Comparison of ENCODE assay signal across 31 cellular contexts in genomic region chr20:41444821-41445220, GRCh38.
"Had no signal": no experiment of that assay in that cellular context is flagged by ENCODE, and none has a peak within 500 bp of the region (broad histone marks: within the 10 kb centered on the region; RNA-seq: fewer than 3 reads in every experiment).

No MANE protein-coding gene starts in this region.

- DNase-seq: activated B cell treated with CpG ODN at 0.5 μM for 24 hours; activated CD4-positive, alpha-beta T cell treated with anti-CD3 and anti-CD28 coated beads for 48 hours; activated CD4-positive, alpha-beta T cell treated with anti-CD3 and anti-CD28 coated beads, Interleukin-2, amount 50 U/mL, for 1 hour; activated CD4-positive, alpha-beta T cell treated with anti-CD3 and anti-CD28 coated beads, Interleukin-2, amount 50 U/mL, for 48 hours; activated CD8-positive, alpha-beta memory T cell treated with anti-CD3 and anti-CD28 coated beads for 24 hours; activated CD8-positive, alpha-beta T cell treated with anti-CD3 and anti-CD28 coated beads for 36 hours; activated gamma-delta T cell; activated naive CD4-positive, alpha-beta T cell; activated naive CD4-positive, alpha-beta T cell treated with anti-CD3 and anti-CD28 coated beads, Interleukin-2, amount 10 ng/mL, durations not matched to agents 7 days and 5 days; activated naive CD8-positive, alpha-beta T cell treated with anti-CD3 and anti-CD28 coated beads, Interleukin-2, amount 50 U/mL, for 24 hours; activated T-cell treated with anti-CD3 and anti-CD28 coated beads, Interleukin-2, amount 50 U/mL, for 48 hours; adrenal gland; amygdala; aorta; body of pancreas; caudate nucleus; cortex of kidney; dermis blood vessel endothelial cell; effector CD4-positive, alpha-beta T cell; effector memory CD8-positive, alpha-beta T cell; erythroblast; foreskin keratinocyte; heart right ventricle; T-cell; T-helper 9 cell; WERI-Rb-1 had no signal

- H3K27me3 Mint-ChIP-seq: activated B cell treated with CpG ODN at 0.5 μM for 24 hours; activated CD8-positive, alpha-beta T cell treated with anti-CD3 and anti-CD28 coated beads for 36 hours; activated naive CD4-positive, alpha-beta T cell treated with anti-CD3 and anti-CD28 coated beads, Interleukin-2, amount 10 ng/mL, durations not matched to agents 7 days and 5 days; activated naive CD8-positive, alpha-beta T cell treated with anti-CD3 and anti-CD28 coated beads, Interleukin-2, amount 50 U/mL, for 24 hours; effector memory CD8-positive, alpha-beta T cell; T-cell had no signal

- ATAC-seq: activated CD4-positive, CD25-positive, alpha-beta regulatory T cell treated with anti-CD3 and anti-CD28 coated beads, Interleukin-2, amount 50 U/mL, for 24 hours; activated naive CD8-positive, alpha-beta T cell treated with anti-CD3 and anti-CD28 coated beads, Interleukin-2, amount 50 U/mL, for 24 hours; body of pancreas; effector memory CD8-positive, alpha-beta T cell; foreskin keratinocyte; gastroesophageal sphincter; heart right ventricle; T-cell had no signal

- H3K4me3 Mint-ChIP-seq: activated B cell treated with CpG ODN at 0.5 μM for 24 hours; activated CD8-positive, alpha-beta T cell treated with anti-CD3 and anti-CD28 coated beads for 36 hours; activated naive CD4-positive, alpha-beta T cell treated with anti-CD3 and anti-CD28 coated beads, Interleukin-2, amount 10 ng/mL, durations not matched to agents 7 days and 5 days; activated naive CD8-positive, alpha-beta T cell treated with anti-CD3 and anti-CD28 coated beads, Interleukin-2, amount 50 U/mL, for 24 hours; effector memory CD8-positive, alpha-beta T cell; T-cell; T-helper 1 cell treated with Interleukin-12 subunit alpha and Interleukin-12 subunit beta and Interleukin-4 antibody, amounts not matched to agents 30 μg/mL and 1 μg/mL, for 36 hours had no signal

- H3K9me3 ChIP-seq: adrenal gland, body of pancreas, esophagus muscularis mucosa, gastroesophageal sphincter, heart right ventricle had no signal

- H3K9me3 Mint-ChIP-seq: activated B cell treated with CpG ODN at 0.5 μM for 24 hours; activated CD8-positive, alpha-beta T cell treated with anti-CD3 and anti-CD28 coated beads for 36 hours; activated naive CD4-positive, alpha-beta T cell treated with anti-CD3 and anti-CD28 coated beads, Interleukin-2, amount 10 ng/mL, durations not matched to agents 7 days and 5 days; activated naive CD4-positive, alpha-beta T cell treated with anti-CD3 and anti-CD28 coated beads, Interleukin-2, amount 50 U/mL, for 72 hours; activated naive CD8-positive, alpha-beta T cell treated with anti-CD3 and anti-CD28 coated beads, Interleukin-2, amount 50 U/mL, for 24 hours; effector memory CD8-positive, alpha-beta T cell; T-cell; T-helper 1 cell treated with Interleukin-12 subunit alpha and Interleukin-12 subunit beta and Interleukin-4 antibody, amounts not matched to agents 30 μg/mL and 1 μg/mL, for 36 hours had no signal

- H3K4me1 Mint-ChIP-seq: activated B cell treated with CpG ODN at 0.5 μM for 24 hours, T-cell had no signal

- H3K4me1 ChIP-seq: adrenal gland, body of pancreas, foreskin keratinocyte, gastroesophageal sphincter, heart right ventricle had no signal

- H3K27me3 ChIP-seq: adrenal gland, body of pancreas, esophagus muscularis mucosa, foreskin keratinocyte, gastroesophageal sphincter, heart right ventricle had no signal

- H3K4me3 ChIP-seq: adrenal gland, body of pancreas, esophagus muscularis mucosa, gastroesophageal sphincter, heart right ventricle had no signal

- H3K27ac ChIP-seq: adrenal gland, body of pancreas, esophagus muscularis mucosa, foreskin keratinocyte, gastroesophageal sphincter, heart right ventricle, WERI-Rb-1 had no signal

- H3K27ac Mint-ChIP-seq: activated B cell treated with CpG ODN at 0.5 μM for 24 hours; activated CD8-positive, alpha-beta T cell treated with anti-CD3 and anti-CD28 coated beads for 36 hours; activated naive CD4-positive, alpha-beta T cell treated with anti-CD3 and anti-CD28 coated beads, Interleukin-2, amount 10 ng/mL, durations not matched to agents 7 days and 5 days; activated naive CD8-positive, alpha-beta T cell treated with anti-CD3 and anti-CD28 coated beads, Interleukin-2, amount 50 U/mL, for 24 hours; effector memory CD8-positive, alpha-beta T cell; T-cell; T-helper 1 cell treated with Interleukin-12 subunit alpha and Interleukin-12 subunit beta and Interleukin-4 antibody, amounts not matched to agents 30 μg/mL and 1 μg/mL, for 36 hours had no signal
